In the genomic region with DNA sequence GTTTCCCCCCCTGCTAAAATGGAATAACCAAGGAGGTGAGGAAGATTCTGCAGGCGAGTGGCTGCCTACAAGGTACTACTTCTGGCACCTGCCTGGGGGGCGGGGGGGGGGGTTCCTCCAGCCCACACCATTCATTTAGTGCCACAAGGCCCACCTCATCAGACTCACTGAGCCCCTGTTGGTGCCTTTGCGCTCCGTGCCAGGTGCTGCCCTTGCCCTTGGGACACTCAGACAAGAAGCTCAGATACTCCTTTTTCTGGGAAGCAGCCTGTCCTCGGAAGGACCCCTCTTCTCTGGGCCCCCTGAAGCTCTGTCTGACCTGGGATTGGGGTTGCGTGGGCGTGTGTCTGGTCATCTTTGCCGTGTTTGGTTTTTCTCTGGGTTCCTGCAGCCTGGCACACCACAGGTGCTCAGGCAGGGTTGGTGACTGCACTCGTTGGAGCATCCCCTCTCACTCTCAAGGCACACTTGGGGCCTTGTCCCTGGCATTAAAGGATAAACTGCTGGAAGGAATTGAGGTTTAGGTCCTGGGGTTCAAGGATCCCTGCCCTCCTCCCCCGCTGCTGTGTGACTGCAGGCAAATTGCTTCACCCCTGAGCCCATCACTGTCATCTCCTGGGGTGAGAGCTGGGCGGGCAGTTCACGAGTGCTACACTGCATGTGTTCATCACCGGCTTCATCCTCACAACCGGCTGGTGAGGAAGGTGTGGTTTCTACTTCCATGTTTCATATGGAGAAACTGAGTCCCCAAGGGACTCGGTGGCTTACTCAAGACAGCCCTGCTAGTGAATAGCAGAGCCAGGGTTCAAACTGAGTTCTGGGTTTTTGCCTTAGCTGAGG, we compare ENCODE assay signal across 1 cellular context.
A peak's percentile ranks its signal among the peaks of the same experiment; 100 is the strongest.
TF ChIP-seq lines count a peak whose summit lies in the region.

No MANE protein-coding gene starts in this region.

TF ChIP-seq in K562, 482 proteins besides CTCF, POLR2A, EP300 and RAD21:
- TF ChIP-seq EGR1 (conservative IDR thresholded peaks at IDR 0.05) = peak; percentile 60
- TF ChIP-seq, protein P1, sequence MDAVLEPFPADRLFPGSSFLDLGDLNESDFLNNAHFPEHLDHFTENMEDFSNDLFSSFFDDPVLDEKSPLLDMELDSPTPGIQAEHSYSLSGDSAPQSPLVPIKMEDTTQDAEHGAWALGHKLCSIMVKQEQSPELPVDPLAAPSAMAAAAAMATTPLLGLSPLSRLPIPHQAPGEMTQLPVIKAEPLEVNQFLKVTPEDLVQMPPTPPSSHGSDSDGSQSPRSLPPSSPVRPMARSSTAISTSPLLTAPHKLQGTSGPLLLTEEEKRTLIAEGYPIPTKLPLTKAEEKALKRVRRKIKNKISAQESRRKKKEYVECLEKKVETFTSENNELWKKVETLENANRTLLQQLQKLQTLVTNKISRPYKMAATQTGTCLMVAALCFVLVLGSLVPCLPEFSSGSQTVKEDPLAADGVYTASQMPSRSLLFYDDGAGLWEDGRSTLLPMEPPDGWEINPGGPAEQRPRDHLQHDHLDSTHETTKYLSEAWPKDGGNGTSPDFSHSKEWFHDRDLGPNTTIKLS (IDR thresholded peaks at IDR 0.05; ENCODE audit: borderline replicate concordance, low read depth) = no peak
TF ChIP-seq in K562: peak in this region for 1.
